Comparison of ENCODE assay signal across 1 cellular context in the genomic region with DNA sequence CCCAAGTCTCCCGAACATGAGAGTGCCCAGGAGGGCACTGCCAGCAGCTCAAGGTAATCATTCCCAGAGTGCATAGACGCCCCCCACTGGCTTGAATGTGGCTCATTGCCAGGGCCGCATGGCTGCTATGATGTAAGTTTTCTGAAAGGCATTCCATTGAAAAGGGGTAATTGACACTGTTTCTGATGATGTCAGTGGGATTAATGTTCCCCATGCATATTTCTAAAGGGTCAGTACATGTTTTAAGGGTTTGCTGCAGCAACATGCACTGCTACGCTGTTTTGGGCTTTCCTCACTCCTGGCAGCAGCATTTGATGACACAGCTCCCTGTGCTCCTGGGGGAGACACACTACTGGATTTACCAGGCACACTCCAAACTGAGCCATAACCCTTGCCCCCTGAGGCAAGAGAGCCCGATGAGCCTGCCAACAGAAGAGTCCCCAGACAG.
TF ChIP-seq lines count a peak whose summit lies in the region.

No MANE protein-coding gene starts in this region.

TF ChIP-seq in GM23338, 12 proteins besides CTCF, POLR2A, EP300 and RAD21 (continued from another document):
- TF ChIP-seq, protein P1, sequence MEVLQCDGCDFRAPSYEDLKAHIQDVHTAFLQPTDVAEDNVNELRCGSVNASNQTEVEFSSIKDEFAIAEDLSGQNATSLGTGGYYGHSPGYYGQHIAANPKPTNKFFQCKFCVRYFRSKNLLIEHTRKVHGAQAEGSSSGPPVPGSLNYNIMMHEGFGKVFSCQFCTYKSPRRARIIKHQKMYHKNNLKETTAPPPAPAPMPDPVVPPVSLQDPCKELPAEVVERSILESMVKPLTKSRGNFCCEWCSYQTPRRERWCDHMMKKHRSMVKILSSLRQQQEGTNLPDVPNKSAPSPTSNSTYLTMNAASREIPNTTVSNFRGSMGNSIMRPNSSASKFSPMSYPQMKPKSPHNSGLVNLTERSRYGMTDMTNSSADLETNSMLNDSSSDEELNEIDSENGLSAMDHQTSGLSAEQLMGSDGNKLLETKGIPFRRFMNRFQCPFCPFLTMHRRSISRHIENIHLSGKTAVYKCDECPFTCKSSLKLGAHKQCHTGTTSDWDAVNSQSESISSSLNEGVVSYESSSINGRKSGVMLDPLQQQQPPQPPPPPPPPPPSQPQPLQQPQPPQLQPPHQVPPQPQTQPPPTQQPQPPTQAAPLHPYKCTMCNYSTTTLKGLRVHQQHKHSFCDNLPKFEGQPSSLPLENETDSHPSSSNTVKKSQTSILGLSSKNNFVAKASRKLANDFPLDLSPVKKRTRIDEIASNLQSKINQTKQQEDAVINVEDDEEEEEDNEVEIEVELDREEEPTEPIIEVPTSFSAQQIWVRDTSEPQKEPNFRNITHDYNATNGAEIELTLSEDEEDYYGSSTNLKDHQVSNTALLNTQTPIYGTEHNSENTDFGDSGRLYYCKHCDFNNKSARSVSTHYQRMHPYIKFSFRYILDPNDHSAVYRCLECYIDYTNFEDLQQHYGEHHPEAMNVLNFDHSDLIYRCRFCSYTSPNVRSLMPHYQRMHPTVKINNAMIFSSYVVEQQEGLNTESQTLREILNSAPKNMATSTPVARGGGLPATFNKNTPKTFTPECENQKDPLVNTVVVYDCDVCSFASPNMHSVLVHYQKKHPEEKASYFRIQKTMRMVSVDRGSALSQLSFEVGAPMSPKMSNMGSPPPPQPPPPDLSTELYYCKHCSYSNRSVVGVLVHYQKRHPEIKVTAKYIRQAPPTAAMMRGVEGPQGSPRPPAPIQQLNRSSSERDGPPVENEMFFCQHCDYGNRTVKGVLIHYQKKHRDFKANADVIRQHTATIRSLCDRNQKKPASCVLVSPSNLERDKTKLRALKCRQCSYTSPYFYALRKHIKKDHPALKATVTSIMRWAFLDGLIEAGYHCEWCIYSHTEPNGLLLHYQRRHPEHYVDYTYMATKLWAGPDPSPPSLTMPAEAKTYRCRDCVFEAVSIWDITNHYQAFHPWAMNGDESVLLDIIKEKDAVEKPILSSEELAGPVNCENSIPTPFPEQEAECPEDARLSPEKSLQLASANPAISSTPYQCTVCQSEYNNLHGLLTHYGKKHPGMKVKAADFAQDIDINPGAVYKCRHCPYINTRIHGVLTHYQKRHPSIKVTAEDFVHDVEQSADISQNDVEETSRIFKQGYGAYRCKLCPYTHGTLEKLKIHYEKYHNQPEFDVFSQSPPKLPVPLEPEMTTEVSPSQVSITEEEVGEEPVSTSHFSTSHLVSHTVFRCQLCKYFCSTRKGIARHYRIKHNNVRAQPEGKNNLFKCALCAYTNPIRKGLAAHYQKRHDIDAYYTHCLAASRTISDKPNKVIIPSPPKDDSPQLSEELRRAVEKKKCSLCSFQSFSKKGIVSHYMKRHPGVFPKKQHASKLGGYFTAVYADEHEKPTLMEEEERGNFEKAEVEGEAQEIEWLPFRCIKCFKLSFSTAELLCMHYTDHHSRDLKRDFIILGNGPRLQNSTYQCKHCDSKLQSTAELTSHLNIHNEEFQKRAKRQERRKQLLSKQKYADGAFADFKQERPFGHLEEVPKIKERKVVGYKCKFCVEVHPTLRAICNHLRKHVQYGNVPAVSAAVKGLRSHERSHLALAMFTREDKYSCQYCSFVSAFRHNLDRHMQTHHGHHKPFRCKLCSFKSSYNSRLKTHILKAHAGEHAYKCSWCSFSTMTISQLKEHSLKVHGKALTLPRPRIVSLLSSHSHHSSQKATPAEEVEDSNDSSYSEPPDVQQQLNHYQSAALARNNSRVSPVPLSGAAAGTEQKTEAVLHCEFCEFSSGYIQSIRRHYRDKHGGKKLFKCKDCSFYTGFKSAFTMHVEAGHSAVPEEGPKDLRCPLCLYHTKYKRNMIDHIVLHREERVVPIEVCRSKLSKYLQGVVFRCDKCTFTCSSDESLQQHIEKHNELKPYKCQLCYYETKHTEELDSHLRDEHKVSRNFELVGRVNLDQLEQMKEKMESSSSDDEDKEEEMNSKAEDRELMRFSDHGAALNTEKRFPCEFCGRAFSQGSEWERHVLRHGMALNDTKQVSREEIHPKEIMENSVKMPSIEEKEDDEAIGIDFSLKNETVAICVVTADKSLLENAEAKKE (CRISPR knock-in tag; IDR thresholded peaks at IDR 0.05), result no peak
- TF ChIP-seq CREB1 (CRISPR knock-in tag; IDR thresholded peaks at IDR 0.05; ENCODE audit: low read depth), result no peak
- TF ChIP-seq NANOG (IDR thresholded peaks at IDR 0.05; ENCODE audit: borderline replicate concordance), result no peak
